Comparison of ENCODE assay signal across 11 cellular contexts in the genomic region with DNA sequence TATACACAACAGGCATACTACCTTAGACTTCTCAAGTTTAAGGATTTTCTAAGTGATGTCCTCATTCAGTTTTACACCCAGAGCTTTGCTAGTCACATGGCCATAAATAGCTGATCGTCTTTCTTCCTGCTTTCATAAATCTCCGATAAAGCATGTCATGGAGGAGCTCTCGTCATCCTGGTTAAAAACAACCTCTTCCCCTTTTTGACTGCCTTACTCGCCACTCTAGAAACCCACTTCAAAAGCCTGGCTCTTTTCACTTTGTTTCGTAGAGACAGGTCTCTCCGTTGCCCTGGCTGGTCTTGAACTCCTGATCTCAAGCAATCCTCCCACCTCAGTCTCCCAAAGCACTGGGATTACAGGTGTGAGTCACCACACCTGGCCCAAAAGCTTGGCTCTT.
A peak's percentile ranks its signal among the peaks of the same experiment; 100 is the strongest.
DNase-seq lines count a peak whose midpoint lies in the region; ATAC-seq and TF ChIP-seq lines count a peak whose summit lies in the region.
"Had no signal": no experiment of that assay in that cellular context is flagged by ENCODE, and none has a peak within 500 bp of the region (broad histone marks: within the 10 kb centered on the region; RNA-seq: fewer than 3 reads in every experiment).

No MANE protein-coding gene starts in this region.

- no peaks in the 10 kb centered on the region for H3K9me3 Mint-ChIP-seq in activated naive CD4-positive, alpha-beta T cell treated with anti-CD3 and anti-CD28 coated beads, Interleukin-2, amount 10 ng/mL, durations not matched to agents 7 days and 5 days
- H3K9me3 Mint-ChIP-seq in type B pancreatic cell (peaks cover 11% of the 10 kb centered on the region), osteocyte (ENCODE audit: unreplicated experiment) (no peaks in the 10 kb centered on the region)

- no peaks in the 10 kb centered on the region for H3K36me3 Mint-ChIP-seq in activated naive CD4-positive, alpha-beta T cell treated with anti-CD3 and anti-CD28 coated beads, Interleukin-2, amount 10 ng/mL, durations not matched to agents 7 days and 5 days
- H3K36me3 Mint-ChIP-seq in type B pancreatic cell: peaks cover 8% of the 10 kb centered on the region
- H3K36me3 Mint-ChIP-seq in osteocyte (ENCODE audit: unreplicated experiment): peaks cover 2% of the 10 kb centered on the region

- H3K4me3 ChIP-seq in dorsolateral prefrontal cortex (no peak overlapping the region), suprapubic skin (no peak overlapping the region)
- H3K4me3 ChIP-seq: prostate gland had no signal

- H3K4me1 ChIP-seq in suprapubic skin: peaks cover 31% of the 10 kb centered on the region
- H3K4me1 ChIP-seq: prostate gland had no signal

- H3K4me3 Mint-ChIP-seq in activated naive CD4-positive, alpha-beta T cell treated with anti-CD3 and anti-CD28 coated beads, Interleukin-2, amount 10 ng/mL, durations not matched to agents 7 days and 5 days: no peak overlapping the region
- H3K4me3 Mint-ChIP-seq in type B pancreatic cell (no peak overlapping the region), osteocyte (ENCODE audit: unreplicated experiment) (no peak overlapping the region)

- DNase-seq in activated naive CD4-positive, alpha-beta T cell treated with anti-CD3 and anti-CD28 coated beads, Interleukin-2, amount 10 ng/mL, durations not matched to agents 7 days and 5 days: peak; percentile 26
- DNase-seq in activated naive CD4-positive, alpha-beta T cell treated with anti-CD3 and anti-CD28 coated beads, Interleukin-2, amount 50 U/mL, for 16 hours: no peak
- peak; percentile 50 for DNase-seq in SIG-M5 (lab: John Stamatoyannopoulos, UW)
- DNase-seq in dorsolateral prefrontal cortex: no peak
- no peak for DNase-seq in type B pancreatic cell (ENCODE audit: extremely low spot score, unreplicated experiment)
- DNase-seq in suprapubic skin (ENCODE audit: low spot score in 2 of 2): no peak
- no peak for DNase-seq in osteocyte (ENCODE audit: extremely low spot score, unreplicated experiment)
- DNase-seq: activated CD4-positive, CD25-positive, alpha-beta regulatory T cell; NCI-H524 had no signal

- CTCF ChIA-PET in activated naive CD4-positive, alpha-beta T cell treated with anti-CD3 and anti-CD28 coated beads, Interleukin-2, amount 10 ng/mL, durations not matched to agents 7 days and 5 days (lab: Charles Lee): interaction anchor here (0.6 to 1.7 kb wide), 2 partner anchors 98 to 99 kb away, joined by 3 to 4 read pairs; no protein-coding TSS in a partner anchor

- H3K27ac Mint-ChIP-seq in activated naive CD4-positive, alpha-beta T cell treated with anti-CD3 and anti-CD28 coated beads, Interleukin-2, amount 10 ng/mL, durations not matched to agents 7 days and 5 days: peak overlapping the region; percentile 20
- H3K27ac Mint-ChIP-seq in type B pancreatic cell: peak overlapping the region; percentile 75
- no peak overlapping the region for H3K27ac Mint-ChIP-seq in osteocyte (ENCODE audit: unreplicated experiment)

- H3K27ac ChIP-seq in dorsolateral prefrontal cortex (peak overlapping the region in 44 of 59 donors; percentile 7 to 78 (median 56)), suprapubic skin (no peak overlapping the region)
- H3K27ac ChIP-seq: prostate gland had no signal

- peaks cover 23% of the 10 kb centered on the region for H3K4me1 Mint-ChIP-seq in activated naive CD4-positive, alpha-beta T cell treated with anti-CD3 and anti-CD28 coated beads, Interleukin-2, amount 10 ng/mL, durations not matched to agents 7 days and 5 days
- H3K4me1 Mint-ChIP-seq in type B pancreatic cell (ENCODE audit: unreplicated experiment): peaks cover 53% of the 10 kb centered on the region
- peaks cover 36% of the 10 kb centered on the region for H3K4me1 Mint-ChIP-seq in osteocyte (ENCODE audit: unreplicated experiment)

- TF ChIP-seq POLR2A in suprapubic skin (IDR thresholded peaks at IDR 0.05): no peak

- H3K9me3 ChIP-seq in suprapubic skin: no peaks in the 10 kb centered on the region
- H3K9me3 ChIP-seq: prostate gland had no signal

- no peaks in the 10 kb centered on the region for H3K36me3 ChIP-seq in suprapubic skin
- H3K36me3 ChIP-seq: prostate gland had no signal

- no peaks in the 10 kb centered on the region for H3K27me3 ChIP-seq in dorsolateral prefrontal cortex
- no peaks in the 10 kb centered on the region for H3K27me3 ChIP-seq in suprapubic skin

- ATAC-seq in GM18907 (IDR thresholded peaks at IDR 0.05; ENCODE audit: unreplicated experiment): no peak

- no peaks in the 10 kb centered on the region for H3K27me3 Mint-ChIP-seq in activated naive CD4-positive, alpha-beta T cell treated with anti-CD3 and anti-CD28 coated beads, Interleukin-2, amount 10 ng/mL, durations not matched to agents 7 days and 5 days
- H3K27me3 Mint-ChIP-seq in type B pancreatic cell (no peaks in the 10 kb centered on the region), osteocyte (ENCODE audit: unreplicated experiment) (no peaks in the 10 kb centered on the region)

- intact Hi-C loops in dorsolateral prefrontal cortex (cut with DNase I): no loop called here

- TF ChIP-seq EP300 in suprapubic skin (IDR thresholded peaks at IDR 0.05): no peak

- 81% methylated on average over 6 of the region's 6 CpGs for WGBS in suprapubic skin

- no peak for TF ChIP-seq CTCF in dorsolateral prefrontal cortex (IDR thresholded peaks at IDR 0.05 in 54 of 56, conservative IDR thresholded peaks at IDR 0.05 in 2 of 56; ENCODE audit: low read depth in 1 of 56, partially characterized antibody in 56 of 56)
- no peak for TF ChIP-seq CTCF in type B pancreatic cell (conservative IDR thresholded peaks at IDR 0.05)
- TF ChIP-seq CTCF in suprapubic skin (IDR thresholded peaks at IDR 0.05): no peak
- TF ChIP-seq CTCF in osteocyte (IDR thresholded peaks at IDR 0.05): no peak

Comparison
In these comparisons a context has a peak if more than half of its experiments do, and no peak if none do; other contexts are left out.
1. DNase-seq: peak in activated naive CD4-positive, alpha-beta T cell treated with anti-CD3 and anti-CD28 coated beads, Interleukin-2, amount 10 ng/mL, durations not matched to agents 7 days and 5 days (single experiment) and SIG-M5 (single experiment); none in activated naive CD4-positive, alpha-beta T cell treated with anti-CD3 and anti-CD28 coated beads, Interleukin-2, amount 50 U/mL, for 16 hours (single experiment), dorsolateral prefrontal cortex (0 of 10), type B pancreatic cell (single experiment), suprapubic skin (0 of 2) and osteocyte (single experiment).